1 cellular context compared by ENCODE assay signal in the genomic region with DNA sequence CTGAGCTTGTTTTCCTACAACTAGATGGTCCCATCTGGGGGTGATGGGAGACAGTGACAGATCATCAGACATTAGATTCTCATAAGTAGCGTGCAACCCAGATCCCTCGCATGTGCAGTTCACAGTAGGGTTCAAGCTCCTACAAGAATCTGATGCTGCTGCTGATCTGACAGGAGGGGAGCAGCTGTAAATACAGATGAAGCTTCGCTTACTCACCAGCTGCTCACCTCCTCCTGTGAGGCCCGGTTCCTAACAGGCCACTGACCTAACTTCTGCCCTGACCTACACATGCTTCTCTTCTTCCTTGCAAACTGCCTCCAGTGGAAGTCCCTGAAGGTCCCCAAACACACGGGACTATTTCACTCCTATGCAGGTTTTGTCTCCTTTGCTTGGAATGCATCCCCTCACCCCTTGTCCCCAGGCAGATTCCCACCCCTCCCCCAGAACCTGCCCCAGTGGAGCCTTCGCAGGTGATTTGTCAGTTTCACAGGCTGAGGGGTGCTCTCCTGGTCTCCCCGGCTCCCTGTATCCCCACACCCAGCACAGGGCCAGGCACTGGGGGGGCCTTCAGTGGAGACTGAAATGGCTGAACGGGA.
TF ChIP-seq lines count a peak whose summit lies in the region.

No MANE protein-coding gene starts in this region.

TF ChIP-seq in SK-N-SH, 30 proteins besides CTCF, POLR2A, EP300 and RAD21:
- TF ChIP-seq PBX3 (IDR thresholded peaks at IDR 0.05) (no peak), FOXM1 (IDR thresholded peaks at IDR 0.05; ENCODE audit: low read depth) (no peak), JUND (IDR thresholded peaks at IDR 0.05) (no peak), POLR2AphosphoS5 (IDR thresholded peaks at IDR 0.05; ENCODE audit: low read depth, low read length) (no peak), FOXJ3 (CRISPR knock-in tag; IDR thresholded peaks at IDR 0.05) (no peak), CHD2 (IDR thresholded peaks at IDR 0.05; ENCODE audit: low read length, partially characterized antibody) (no peak)
TF ChIP-seq in SK-N-SH: peak in this region for 0.
